ENCODE assay signal across 28 cellular contexts in the genomic region with DNA sequence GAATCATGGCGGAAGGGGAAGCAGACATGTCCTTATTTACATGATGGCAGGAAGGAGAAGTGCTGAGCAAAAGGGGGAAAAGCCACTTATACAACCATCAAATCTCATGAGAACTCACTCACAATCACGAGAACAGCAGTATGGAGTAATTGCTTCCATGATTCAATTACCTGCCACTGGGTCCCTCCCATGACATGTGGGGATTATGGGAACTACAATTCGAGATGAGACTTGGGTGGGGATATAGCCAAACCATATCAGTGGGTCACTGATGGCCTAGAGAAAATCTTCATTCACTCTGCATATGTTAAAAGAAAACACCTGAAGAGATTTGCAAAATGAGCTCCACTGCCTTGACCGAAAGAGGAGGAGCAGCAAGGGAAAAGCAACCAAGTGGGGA.
"Had no signal": no experiment of that assay in that cellular context is flagged by ENCODE, and none has a peak within 500 bp of the region (broad histone marks: within the 10 kb centered on the region; RNA-seq: fewer than 3 reads in every experiment).

No MANE protein-coding gene starts in this region.

- H3K36me3 ChIP-seq: brain microvascular endothelial cell, esophagus squamous epithelium, heart right ventricle, left lung, lower lobe of right lung, neural progenitor cell, sigmoid colon, suprapubic skin, tibial nerve had no signal

- H3K36me3 Mint-ChIP-seq: naive B cell, neural progenitor cell had no signal

- H3K9ac ChIP-seq: neural progenitor cell, parathyroid adenoma had no signal

- H3K9me3 ChIP-seq: esophagus squamous epithelium, heart right ventricle, left lung, lower lobe of right lung, psoas muscle, suprapubic skin, tibial nerve had no signal

- H3K27me3 ChIP-seq: brain microvascular endothelial cell, esophagus squamous epithelium, heart right ventricle, left lung, neural progenitor cell, sigmoid colon, suprapubic skin, tibial nerve had no signal

- H3K27me3 Mint-ChIP-seq: dendritic cell treated with granulocyte-macrophage colony-stimulating factor and Interleukin-4, amounts not matched to agents 40 ng/mL and 50 ng/mL, for 4 days had no signal

- H3K9me3 Mint-ChIP-seq: activated CD8-positive, alpha-beta T cell treated with anti-CD3 and anti-CD28 coated beads for 36 hours had no signal

- H2AFZ ChIP-seq: neural progenitor cell, parathyroid adenoma had no signal

- H3K4me1 ChIP-seq: left lung, psoas muscle had no signal

- H3K27ac Mint-ChIP-seq: activated CD8-positive, alpha-beta T cell treated with anti-CD3 and anti-CD28 coated beads for 36 hours; activated T-helper 17 cell treated with anti-CD3 and anti-CD28 coated beads, Interleukin-2, amount 50 U/mL, for 72 hours; dendritic cell treated with granulocyte-macrophage colony-stimulating factor and Interleukin-4, amounts not matched to agents 40 ng/mL and 50 ng/mL, for 4 days; naive B cell; neural progenitor cell; T-helper 17 cell had no signal

- ATAC-seq: activated CD8-positive, alpha-beta T cell treated with anti-CD3 and anti-CD28 coated beads for 36 hours; activated T-cell treated with anti-CD3 and anti-CD28 coated beads, Interleukin-2, amount 50 U/mL, for 4 hours; activated T-helper 17 cell treated with anti-CD3 and anti-CD28 coated beads, Interleukin-2, amount 50 U/mL, for 72 hours; heart right ventricle; left lung; lower lobe of right lung; psoas muscle; T-helper 17 cell had no signal

- H3K4me3 Mint-ChIP-seq: activated CD8-positive, alpha-beta T cell treated with anti-CD3 and anti-CD28 coated beads for 36 hours; activated T-cell treated with anti-CD3 and anti-CD28 coated beads, Interleukin-2, amount 50 U/mL, for 4 hours; activated T-helper 17 cell treated with anti-CD3 and anti-CD28 coated beads, Interleukin-2, amount 50 U/mL, for 72 hours; dendritic cell treated with granulocyte-macrophage colony-stimulating factor and Interleukin-4, amounts not matched to agents 40 ng/mL and 50 ng/mL, for 4 days; naive B cell; neural progenitor cell; T-helper 17 cell had no signal

- H3K27ac ChIP-seq: brain microvascular endothelial cell, esophagus squamous epithelium, heart right ventricle, left lung, lower lobe of right lung, neural progenitor cell, parathyroid adenoma, psoas muscle, sigmoid colon, suprapubic skin, tibial nerve had no signal

- DNase-seq: activated CD4-positive, alpha-beta T cell treated with anti-CD3 and anti-CD28 coated beads for 1 hour; activated CD4-positive, alpha-beta T cell treated with anti-CD3 and anti-CD28 coated beads, Interleukin-2, amount 50 U/mL, for 1 hour; activated CD8-positive, alpha-beta T cell treated with anti-CD3 and anti-CD28 coated beads for 36 hours; activated gamma-delta T cell treated with Interleukin-2 at 50 U/mL for 16 hours; activated naive CD4-positive, alpha-beta T cell treated with anti-CD3 and anti-CD28 coated beads, Interleukin-2, amount 50 U/mL, for 16 hours; activated T-cell treated with anti-CD3 and anti-CD28 coated beads, Interleukin-2, amount 50 U/mL, for 4 hours; amniotic stem cell; brain microvascular endothelial cell; central memory CD4-positive, alpha-beta T cell; esophagus squamous epithelium; foreskin melanocyte; heart right ventricle; left lung; lower lobe of right lung; naive B cell; occipital lobe; psoas muscle; sigmoid colon; stimulated activated CD4-positive, alpha-beta T cell treated with anti-CD3 and anti-CD28 coated beads, Interleukin-1b, Interleukin-23, amount 100 ng/mL, for 48 hours; stimulated activated naive CD4-positive, alpha-beta T cell; T-helper 17 cell had no signal

- H3K4me2 ChIP-seq: neural progenitor cell, smooth muscle cell had no signal

- H3K4me1 Mint-ChIP-seq: activated T-helper 17 cell treated with anti-CD3 and anti-CD28 coated beads, Interleukin-2, amount 50 U/mL, for 72 hours; naive B cell; T-helper 17 cell had no signal

- H3K79me2 ChIP-seq: parathyroid adenoma had no signal

- H3K4me3 ChIP-seq: esophagus squamous epithelium, heart right ventricle, left lung, lower lobe of right lung, neural progenitor cell, psoas muscle, sigmoid colon, smooth muscle cell, suprapubic skin, tibial nerve had no signal
